ENCODE assay signal across 26 cellular contexts in genomic region chr2:121386102-121386501, GRCh38.
"Had no signal": no experiment of that assay in that cellular context is flagged by ENCODE, and none has a peak within 500 bp of the region (broad histone marks: within the 10 kb centered on the region; RNA-seq: fewer than 3 reads in every experiment).

No MANE protein-coding gene starts in this region.

- H3K27me3 Mint-ChIP-seq: activated naive CD4-positive, alpha-beta T cell treated with anti-CD3 and anti-CD28 coated beads, Interleukin-2, amount 10 ng/mL, durations not matched to agents 7 days and 5 days; brain; T-cell had no signal

- DNase-seq: activated CD4-positive, alpha-beta T cell treated with anti-CD3 and anti-CD28 coated beads for 1 hour; activated CD4-positive, alpha-beta T cell treated with anti-CD3 and anti-CD28 coated beads, Interleukin-2, amount 50 U/mL, for 1 hour; activated CD8-positive, alpha-beta memory T cell treated with anti-CD3 and anti-CD28 coated beads, Interleukin-2, amount 50 U/mL, for 48 hours; activated effector memory CD4-positive, alpha-beta T cell treated with Interleukin-2 at 50 U/mL for 16 hours; activated naive CD4-positive, alpha-beta T cell treated with anti-CD3 and anti-CD28 coated beads, Interleukin-2, amount 10 ng/mL, durations not matched to agents 7 days and 5 days; activated T-cell treated with anti-CD3 and anti-CD28 coated beads, Interleukin-2, amount 50 U/mL, for 72 hours; central memory CD4-positive, alpha-beta T cell; effector memory CD4-positive, alpha-beta T cell; foreskin melanocyte; glutamatergic neuron; hippocampal formation; left lung; pancreas; right cardiac atrium; stimulated activated CD4-positive, alpha-beta T cell treated with anti-CD3 and anti-CD28 coated beads, Interleukin-12 subunit alpha, Interleukin-12 subunit beta, amount 100 ng/mL, for 4 hours; stimulated activated CD4-positive, alpha-beta T cell treated with anti-CD3 and anti-CD28 coated beads, Interleukin-4, amount 100 ng/mL, for 4 hours; stimulated activated naive CD8-positive, alpha-beta T cell treated with anti-CD3 and anti-CD28 coated beads, Interleukin-15, Interleukin-2, amounts not matched to agents 100 U/mL and 50 U/mL, for 24 hours; T-cell; T-helper 9 cell; thyroid gland; upper lobe of right lung had no signal

- H3K27me3 ChIP-seq: left lung, pancreas, thyroid gland, upper lobe of right lung had no signal

- H3K4me3 Mint-ChIP-seq: activated naive CD4-positive, alpha-beta T cell treated with anti-CD3 and anti-CD28 coated beads, Interleukin-2, amount 10 ng/mL, durations not matched to agents 7 days and 5 days; activated T-cell treated with anti-CD3 and anti-CD28 coated beads, Interleukin-2, amount 50 U/mL, for 72 hours; brain; nephron; T-cell had no signal

- H3K27ac ChIP-seq: left lung, pancreas, thyroid gland, upper lobe of right lung had no signal

- H3K27ac Mint-ChIP-seq: activated naive CD4-positive, alpha-beta T cell treated with anti-CD3 and anti-CD28 coated beads, Interleukin-2, amount 10 ng/mL, durations not matched to agents 7 days and 5 days; activated T-cell treated with anti-CD3 and anti-CD28 coated beads, Interleukin-2, amount 50 U/mL, for 72 hours; nephron; T-cell had no signal

- H3K4me1 Mint-ChIP-seq: activated naive CD4-positive, alpha-beta T cell treated with anti-CD3 and anti-CD28 coated beads, Interleukin-2, amount 10 ng/mL, durations not matched to agents 7 days and 5 days; brain; nephron; T-cell had no signal

- H3K9me3 Mint-ChIP-seq: activated naive CD4-positive, alpha-beta T cell treated with anti-CD3 and anti-CD28 coated beads, Interleukin-2, amount 10 ng/mL, durations not matched to agents 7 days and 5 days; activated T-cell treated with anti-CD3 and anti-CD28 coated beads, Interleukin-2, amount 50 U/mL, for 72 hours; brain; nephron; T-cell had no signal

- H3K4me1 ChIP-seq: left lung, pancreas, thyroid gland, upper lobe of right lung had no signal

- H3K9me3 ChIP-seq: left lung, pancreas, thyroid gland, upper lobe of right lung had no signal

- H3K4me3 ChIP-seq: left lung, pancreas, thyroid gland, upper lobe of right lung had no signal

- ATAC-seq: esophagus mucosa; left lung; pancreas; right cardiac atrium; stimulated activated naive CD8-positive, alpha-beta T cell treated with anti-CD3 and anti-CD28 coated beads, Interleukin-15, Interleukin-2, amounts not matched to agents 100 U/mL and 50 U/mL, for 24 hours; T-cell; upper lobe of right lung had no signal

- FAIRE-seq: colon, endothelial cell of umbilical vein, pancreas had no signal
